29 cellular contexts compared by ENCODE assay signal in genomic region chr5:113115956-113116355, GRCh38.
"Had no signal": no experiment of that assay in that cellular context is flagged by ENCODE, and none has a peak within 500 bp of the region (broad histone marks: within the 10 kb centered on the region; RNA-seq: fewer than 3 reads in every experiment).

No MANE protein-coding gene starts in this region.

- H3K4me1 ChIP-seq: neural progenitor cell had no signal

- H3K27me3 ChIP-seq: left lung, neural progenitor cell, right atrium auricular region, right lobe of liver, stomach, testis, thyroid gland, transverse colon, upper lobe of left lung, vagina had no signal

- H3K4me3 ChIP-seq: left lung, lower lobe of right lung, neural progenitor cell, right atrium auricular region, right lobe of liver, smooth muscle cell, stomach, testis, thyroid gland, transverse colon, upper lobe of left lung, vagina had no signal

- H3K4me2 ChIP-seq: neural progenitor cell, smooth muscle cell had no signal

- H3K36me3 Mint-ChIP-seq: immature natural killer cell; stimulated activated memory B cell treated with anti-CD40 and anti-IgM and Interleukin-4, amounts not matched to agents 10 μg/mL and 1 μg/mL and 100 μg/mL, for 72 hours had no signal

- H3K27ac Mint-ChIP-seq: immature natural killer cell; naive thymus-derived CD8-positive, alpha-beta T cell; nephron progenitor cell; neural progenitor cell; progenitor cell of endocrine pancreas; stimulated activated memory B cell treated with anti-CD40 and anti-IgM and Interleukin-4, amounts not matched to agents 10 μg/mL and 1 μg/mL and 100 μg/mL, for 72 hours had no signal

- DNase-seq: hypothalamus; immature natural killer cell; kidney; left colon; left lung; lower lobe of right lung; mammary epithelial cell; mesenchymal stem cell; naive thymus-derived CD8-positive, alpha-beta T cell; nephron progenitor cell; occipital lobe; right lobe of liver; stimulated activated CD4-positive, alpha-beta T cell treated with anti-CD3 and anti-CD28 coated beads, Interleukin-1b, Interleukin-23, amount 100 ng/mL, for 48 hours; stimulated activated CD4-positive, alpha-beta T cell treated with anti-CD3 and anti-CD28 coated beads, Interleukin-2, amount 100 ng/mL, for 48 hours; stimulated activated CD4-positive, alpha-beta T cell treated with anti-CD3 and anti-CD28 coated beads, Interleukin-4, amount 100 ng/mL, for 4 hours; stimulated activated CD8-positive, alpha-beta memory T cell treated with anti-CD3 and anti-CD28 coated beads, Interleukin-4, amount 100 ng/mL, for 48 hours; stimulated activated naive CD8-positive, alpha-beta T cell treated with anti-CD3 and anti-CD28 coated beads, Interleukin-15, Interleukin-2, amounts not matched to agents 100 U/mL and 50 U/mL, for 24 hours; stomach; testis; thyroid gland; transverse colon; upper lobe of left lung had no signal

- H3K27me3 Mint-ChIP-seq: naive thymus-derived CD8-positive, alpha-beta T cell; progenitor cell of endocrine pancreas had no signal

- H3K27ac ChIP-seq: left lung, lower lobe of right lung, neural progenitor cell, neutrophil, right atrium auricular region, right lobe of liver, stomach, testis, thyroid gland, upper lobe of left lung, vagina had no signal

- H3K9me3 Mint-ChIP-seq: immature natural killer cell; naive thymus-derived CD8-positive, alpha-beta T cell had no signal

- H3K36me3 ChIP-seq: left lung, lower lobe of right lung, neural progenitor cell, neutrophil, right atrium auricular region, thyroid gland, transverse colon, upper lobe of left lung, vagina had no signal

- H2AFZ ChIP-seq: neural progenitor cell had no signal

- H3K4me1 Mint-ChIP-seq: immature natural killer cell; nephron progenitor cell; stimulated activated memory B cell treated with anti-CD40 and anti-IgM and Interleukin-4, amounts not matched to agents 10 μg/mL and 1 μg/mL and 100 μg/mL, for 72 hours had no signal

- H3K9ac ChIP-seq: neural progenitor cell had no signal

- H3K4me3 Mint-ChIP-seq: immature natural killer cell; naive thymus-derived CD8-positive, alpha-beta T cell; nephron progenitor cell; neural progenitor cell; stimulated activated memory B cell treated with anti-CD40 and anti-IgM and Interleukin-4, amounts not matched to agents 10 μg/mL and 1 μg/mL and 100 μg/mL, for 72 hours had no signal

- H3K9me3 ChIP-seq: left lung, lower lobe of right lung, neutrophil, right lobe of liver, testis, thyroid gland, transverse colon, upper lobe of left lung, vagina had no signal
